Comparison of ENCODE assay signal across 1 cellular context in the genomic region with DNA sequence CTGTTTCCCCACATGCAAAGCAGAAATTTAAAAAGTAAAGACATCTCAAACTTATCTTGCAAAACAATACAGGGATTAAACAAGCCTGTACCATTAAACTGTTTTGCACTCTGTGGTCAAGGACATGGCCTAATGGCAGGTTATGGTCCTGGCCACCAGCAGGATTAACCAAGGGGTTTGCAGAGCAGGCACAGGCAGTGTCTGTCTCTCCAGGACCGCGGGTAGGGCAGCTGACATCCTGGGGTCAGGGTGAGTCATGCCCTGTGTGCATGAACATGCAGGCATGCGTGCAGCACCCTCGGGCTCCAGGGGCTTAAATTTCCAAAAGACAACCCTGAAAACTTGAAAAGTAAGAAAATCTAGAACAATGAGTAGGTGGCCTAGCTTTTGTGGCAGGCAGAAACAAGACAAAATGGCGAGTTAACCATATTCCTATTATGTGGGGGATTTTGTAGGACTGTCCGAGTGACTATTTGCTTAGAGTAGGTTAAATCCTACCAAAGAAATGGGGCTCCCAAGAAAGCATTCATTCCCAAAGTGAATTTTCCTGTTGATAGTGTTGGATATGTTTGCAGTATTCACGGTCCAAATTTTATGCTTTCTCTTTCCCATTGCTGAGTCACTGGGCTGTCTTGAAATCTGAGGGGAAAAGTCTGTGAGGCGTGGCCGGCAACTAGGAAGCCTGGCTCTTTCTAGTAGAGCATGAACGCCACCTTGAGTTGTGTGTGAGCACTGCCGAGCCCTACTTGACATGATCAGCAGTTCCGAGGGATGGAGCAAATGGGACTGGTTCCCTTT.
A peak's percentile ranks its signal among the peaks of the same experiment; 100 is the strongest.
TF ChIP-seq lines count a peak whose summit lies in the region.

No MANE protein-coding gene starts in this region.

TF ChIP-seq in HepG2, 621 proteins besides CTCF, POLR2A, EP300 and RAD21 (continued from another document and continues in another):
- TF ChIP-seq, protein P1, sequence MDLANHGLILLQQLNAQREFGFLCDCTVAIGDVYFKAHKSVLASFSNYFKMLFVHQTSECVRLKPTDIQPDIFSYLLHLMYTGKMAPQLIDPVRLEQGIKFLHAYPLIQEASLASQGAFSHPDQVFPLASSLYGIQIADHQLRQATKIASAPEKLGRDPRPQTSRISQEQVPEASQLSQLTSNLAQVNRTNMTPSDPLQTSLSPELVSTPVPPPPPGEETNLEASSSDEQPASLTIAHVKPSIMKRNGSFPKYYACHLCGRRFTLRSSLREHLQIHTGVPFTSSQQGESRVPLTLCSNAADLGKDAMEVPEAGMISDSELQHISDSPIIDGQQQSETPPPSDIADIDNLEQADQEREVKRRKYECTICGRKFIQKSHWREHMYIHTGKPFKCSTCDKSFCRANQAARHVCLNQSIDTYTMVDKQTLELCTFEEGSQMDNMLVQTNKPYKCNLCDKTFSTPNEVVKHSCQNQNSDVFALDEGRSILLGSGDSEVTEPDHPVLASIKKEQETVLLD (CRISPR knock-in tag; IDR thresholded peaks at IDR 0.05; ENCODE audit: low read depth): no peak
- no peak for TF ChIP-seq ZNF484 (CRISPR knock-in tag; IDR thresholded peaks at IDR 0.05; ENCODE audit: borderline replicate concordance, low read depth)
- no peak for TF ChIP-seq CENPT (CRISPR knock-in tag; IDR thresholded peaks at IDR 0.05; ENCODE audit: low read depth)
- peak; percentile 76; the same call in 1 of the 2 replicates for TF ChIP-seq ETV6 (CRISPR knock-in tag; conservative IDR thresholded peaks at IDR 0.05)
- no peak for TF ChIP-seq HOXA9 (CRISPR knock-in tag; IDR thresholded peaks at IDR 0.05; ENCODE audit: borderline replicate concordance)
- TF ChIP-seq ZNF180 (CRISPR knock-in tag; IDR thresholded peaks at IDR 0.05; ENCODE audit: borderline replicate concordance, low read depth): no peak
- peak; percentile 96 for TF ChIP-seq ZNF747 (CRISPR knock-in tag; IDR thresholded peaks at IDR 0.05; ENCODE audit: borderline replicate concordance)
- TF ChIP-seq, protein P2, sequence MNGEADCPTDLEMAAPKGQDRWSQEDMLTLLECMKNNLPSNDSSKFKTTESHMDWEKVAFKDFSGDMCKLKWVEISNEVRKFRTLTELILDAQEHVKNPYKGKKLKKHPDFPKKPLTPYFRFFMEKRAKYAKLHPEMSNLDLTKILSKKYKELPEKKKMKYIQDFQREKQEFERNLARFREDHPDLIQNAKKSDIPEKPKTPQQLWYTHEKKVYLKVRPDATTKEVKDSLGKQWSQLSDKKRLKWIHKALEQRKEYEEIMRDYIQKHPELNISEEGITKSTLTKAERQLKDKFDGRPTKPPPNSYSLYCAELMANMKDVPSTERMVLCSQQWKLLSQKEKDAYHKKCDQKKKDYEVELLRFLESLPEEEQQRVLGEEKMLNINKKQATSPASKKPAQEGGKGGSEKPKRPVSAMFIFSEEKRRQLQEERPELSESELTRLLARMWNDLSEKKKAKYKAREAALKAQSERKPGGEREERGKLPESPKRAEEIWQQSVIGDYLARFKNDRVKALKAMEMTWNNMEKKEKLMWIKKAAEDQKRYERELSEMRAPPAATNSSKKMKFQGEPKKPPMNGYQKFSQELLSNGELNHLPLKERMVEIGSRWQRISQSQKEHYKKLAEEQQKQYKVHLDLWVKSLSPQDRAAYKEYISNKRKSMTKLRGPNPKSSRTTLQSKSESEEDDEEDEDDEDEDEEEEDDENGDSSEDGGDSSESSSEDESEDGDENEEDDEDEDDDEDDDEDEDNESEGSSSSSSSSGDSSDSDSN (CRISPR knock-in tag; IDR thresholded peaks at IDR 0.05): peak; percentile 100
- peak; percentile 97 for TF ChIP-seq NFE2 (CRISPR knock-in tag; IDR thresholded peaks at IDR 0.05)
- TF ChIP-seq, protein P3, sequence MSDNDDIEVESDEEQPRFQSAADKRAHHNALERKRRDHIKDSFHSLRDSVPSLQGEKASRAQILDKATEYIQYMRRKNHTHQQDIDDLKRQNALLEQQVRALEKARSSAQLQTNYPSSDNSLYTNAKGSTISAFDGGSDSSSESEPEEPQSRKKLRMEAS (IDR thresholded peaks at IDR 0.05): peak; percentile 90
- no peak for TF ChIP-seq ZNF251 (CRISPR knock-in tag; IDR thresholded peaks at IDR 0.05)
- no peak for TF ChIP-seq SIN3A (IDR thresholded peaks at IDR 0.05; ENCODE audit: borderline replicate concordance, low read depth, low read length)
- peak; percentile 61; the same call in 1 of the 2 replicates for TF ChIP-seq ZNF274 (CRISPR knock-in tag; IDR thresholded peaks at IDR 0.05)
- no peak for TF ChIP-seq MTA3 (CRISPR knock-in tag; IDR thresholded peaks at IDR 0.05)
- peak; percentile 75 for TF ChIP-seq ZNF547 (CRISPR knock-in tag; IDR thresholded peaks at IDR 0.05)
- peak; percentile 78; the same call in 1 of the 2 replicates for TF ChIP-seq NR1H2 (CRISPR knock-in tag; IDR thresholded peaks at IDR 0.05; ENCODE audit: borderline replicate concordance, low read depth)
- TF ChIP-seq, protein P4, sequence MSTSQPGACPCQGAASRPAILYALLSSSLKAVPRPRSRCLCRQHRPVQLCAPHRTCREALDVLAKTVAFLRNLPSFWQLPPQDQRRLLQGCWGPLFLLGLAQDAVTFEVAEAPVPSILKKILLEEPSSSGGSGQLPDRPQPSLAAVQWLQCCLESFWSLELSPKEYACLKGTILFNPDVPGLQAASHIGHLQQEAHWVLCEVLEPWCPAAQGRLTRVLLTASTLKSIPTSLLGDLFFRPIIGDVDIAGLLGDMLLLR (CRISPR knock-in tag; IDR thresholded peaks at IDR 0.05): no peak; the same call in 1 of the 2 replicates
- no peak for TF ChIP-seq SP140L (CRISPR knock-in tag; IDR thresholded peaks at IDR 0.05; ENCODE audit: borderline replicate concordance)
- peak; percentile 81 to 95 for TF ChIP-seq NR2F1 (CRISPR knock-in tag; IDR thresholded peaks at IDR 0.05)
- TF ChIP-seq, protein P5, sequence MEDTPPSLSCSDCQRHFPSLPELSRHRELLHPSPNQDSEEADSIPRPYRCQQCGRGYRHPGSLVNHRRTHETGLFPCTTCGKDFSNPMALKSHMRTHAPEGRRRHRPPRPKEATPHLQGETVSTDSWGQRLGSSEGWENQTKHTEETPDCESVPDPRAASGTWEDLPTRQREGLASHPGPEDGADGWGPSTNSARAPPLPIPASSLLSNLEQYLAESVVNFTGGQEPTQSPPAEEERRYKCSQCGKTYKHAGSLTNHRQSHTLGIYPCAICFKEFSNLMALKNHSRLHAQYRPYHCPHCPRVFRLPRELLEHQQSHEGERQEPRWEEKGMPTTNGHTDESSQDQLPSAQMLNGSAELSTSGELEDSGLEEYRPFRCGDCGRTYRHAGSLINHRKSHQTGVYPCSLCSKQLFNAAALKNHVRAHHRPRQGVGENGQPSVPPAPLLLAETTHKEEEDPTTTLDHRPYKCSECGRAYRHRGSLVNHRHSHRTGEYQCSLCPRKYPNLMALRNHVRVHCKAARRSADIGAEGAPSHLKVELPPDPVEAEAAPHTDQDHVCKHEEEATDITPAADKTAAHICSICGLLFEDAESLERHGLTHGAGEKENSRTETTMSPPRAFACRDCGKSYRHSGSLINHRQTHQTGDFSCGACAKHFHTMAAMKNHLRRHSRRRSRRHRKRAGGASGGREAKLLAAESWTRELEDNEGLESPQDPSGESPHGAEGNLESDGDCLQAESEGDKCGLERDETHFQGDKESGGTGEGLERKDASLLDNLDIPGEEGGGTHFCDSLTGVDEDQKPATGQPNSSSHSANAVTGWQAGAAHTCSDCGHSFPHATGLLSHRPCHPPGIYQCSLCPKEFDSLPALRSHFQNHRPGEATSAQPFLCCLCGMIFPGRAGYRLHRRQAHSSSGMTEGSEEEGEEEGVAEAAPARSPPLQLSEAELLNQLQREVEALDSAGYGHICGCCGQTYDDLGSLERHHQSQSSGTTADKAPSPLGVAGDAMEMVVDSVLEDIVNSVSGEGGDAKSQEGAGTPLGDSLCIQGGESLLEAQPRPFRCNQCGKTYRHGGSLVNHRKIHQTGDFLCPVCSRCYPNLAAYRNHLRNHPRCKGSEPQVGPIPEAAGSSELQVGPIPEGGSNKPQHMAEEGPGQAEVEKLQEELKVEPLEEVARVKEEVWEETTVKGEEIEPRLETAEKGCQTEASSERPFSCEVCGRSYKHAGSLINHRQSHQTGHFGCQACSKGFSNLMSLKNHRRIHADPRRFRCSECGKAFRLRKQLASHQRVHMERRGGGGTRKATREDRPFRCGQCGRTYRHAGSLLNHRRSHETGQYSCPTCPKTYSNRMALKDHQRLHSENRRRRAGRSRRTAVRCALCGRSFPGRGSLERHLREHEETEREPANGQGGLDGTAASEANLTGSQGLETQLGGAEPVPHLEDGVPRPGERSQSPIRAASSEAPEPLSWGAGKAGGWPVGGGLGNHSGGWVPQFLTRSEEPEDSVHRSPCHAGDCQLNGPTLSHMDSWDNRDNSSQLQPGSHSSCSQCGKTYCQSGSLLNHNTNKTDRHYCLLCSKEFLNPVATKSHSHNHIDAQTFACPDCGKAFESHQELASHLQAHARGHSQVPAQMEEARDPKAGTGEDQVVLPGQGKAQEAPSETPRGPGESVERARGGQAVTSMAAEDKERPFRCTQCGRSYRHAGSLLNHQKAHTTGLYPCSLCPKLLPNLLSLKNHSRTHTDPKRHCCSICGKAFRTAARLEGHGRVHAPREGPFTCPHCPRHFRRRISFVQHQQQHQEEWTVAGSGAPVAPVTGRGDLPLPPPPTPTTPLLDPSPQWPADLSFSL (CRISPR knock-in tag; IDR thresholded peaks at IDR 0.05): peak; percentile 57; the same call in 1 of the 2 replicates
- TF ChIP-seq ZNF605 (CRISPR knock-in tag; IDR thresholded peaks at IDR 0.05): peak; percentile 88
- peak; percentile 99 for TF ChIP-seq PITX1 (CRISPR knock-in tag; IDR thresholded peaks at IDR 0.05)
- no peak for TF ChIP-seq ZNF256 (CRISPR knock-in tag; conservative IDR thresholded peaks at IDR 0.05)
- TF ChIP-seq, protein P6, sequence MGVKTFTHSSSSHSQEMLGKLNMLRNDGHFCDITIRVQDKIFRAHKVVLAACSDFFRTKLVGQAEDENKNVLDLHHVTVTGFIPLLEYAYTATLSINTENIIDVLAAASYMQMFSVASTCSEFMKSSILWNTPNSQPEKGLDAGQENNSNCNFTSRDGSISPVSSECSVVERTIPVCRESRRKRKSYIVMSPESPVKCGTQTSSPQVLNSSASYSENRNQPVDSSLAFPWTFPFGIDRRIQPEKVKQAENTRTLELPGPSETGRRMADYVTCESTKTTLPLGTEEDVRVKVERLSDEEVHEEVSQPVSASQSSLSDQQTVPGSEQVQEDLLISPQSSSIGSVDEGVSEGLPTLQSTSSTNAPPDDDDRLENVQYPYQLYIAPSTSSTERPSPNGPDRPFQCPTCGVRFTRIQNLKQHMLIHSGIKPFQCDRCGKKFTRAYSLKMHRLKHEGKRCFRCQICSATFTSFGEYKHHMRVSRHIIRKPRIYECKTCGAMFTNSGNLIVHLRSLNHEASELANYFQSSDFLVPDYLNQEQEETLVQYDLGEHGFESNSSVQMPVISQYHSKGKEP (CRISPR knock-in tag; IDR thresholded peaks at IDR 0.05): 0 out of 2 replicates have a peak, but pooled peaks have one; percentile 75
- peak; percentile 58; the same call in 1 of the 2 replicates for TF ChIP-seq THYN1 (CRISPR knock-in tag; IDR thresholded peaks at IDR 0.05; ENCODE audit: borderline replicate concordance, low read depth)
- TF ChIP-seq, protein P7, sequence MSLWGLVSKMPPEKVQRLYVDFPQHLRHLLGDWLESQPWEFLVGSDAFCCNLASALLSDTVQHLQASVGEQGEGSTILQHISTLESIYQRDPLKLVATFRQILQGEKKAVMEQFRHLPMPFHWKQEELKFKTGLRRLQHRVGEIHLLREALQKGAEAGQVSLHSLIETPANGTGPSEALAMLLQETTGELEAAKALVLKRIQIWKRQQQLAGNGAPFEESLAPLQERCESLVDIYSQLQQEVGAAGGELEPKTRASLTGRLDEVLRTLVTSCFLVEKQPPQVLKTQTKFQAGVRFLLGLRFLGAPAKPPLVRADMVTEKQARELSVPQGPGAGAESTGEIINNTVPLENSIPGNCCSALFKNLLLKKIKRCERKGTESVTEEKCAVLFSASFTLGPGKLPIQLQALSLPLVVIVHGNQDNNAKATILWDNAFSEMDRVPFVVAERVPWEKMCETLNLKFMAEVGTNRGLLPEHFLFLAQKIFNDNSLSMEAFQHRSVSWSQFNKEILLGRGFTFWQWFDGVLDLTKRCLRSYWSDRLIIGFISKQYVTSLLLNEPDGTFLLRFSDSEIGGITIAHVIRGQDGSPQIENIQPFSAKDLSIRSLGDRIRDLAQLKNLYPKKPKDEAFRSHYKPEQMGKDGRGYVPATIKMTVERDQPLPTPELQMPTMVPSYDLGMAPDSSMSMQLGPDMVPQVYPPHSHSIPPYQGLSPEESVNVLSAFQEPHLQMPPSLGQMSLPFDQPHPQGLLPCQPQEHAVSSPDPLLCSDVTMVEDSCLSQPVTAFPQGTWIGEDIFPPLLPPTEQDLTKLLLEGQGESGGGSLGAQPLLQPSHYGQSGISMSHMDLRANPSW (CRISPR knock-in tag; IDR thresholded peaks at IDR 0.05; ENCODE audit: borderline replicate concordance): peak; percentile 96
- 0 out of 2 replicates have a peak, but pooled peaks have one; percentile 58 for TF ChIP-seq KAT7 (CRISPR knock-in tag; IDR thresholded peaks at IDR 0.05; ENCODE audit: borderline replicate concordance)
- peak; percentile 82 for TF ChIP-seq ZNF792 (CRISPR knock-in tag; IDR thresholded peaks at IDR 0.05)
- TF ChIP-seq, protein P8, sequence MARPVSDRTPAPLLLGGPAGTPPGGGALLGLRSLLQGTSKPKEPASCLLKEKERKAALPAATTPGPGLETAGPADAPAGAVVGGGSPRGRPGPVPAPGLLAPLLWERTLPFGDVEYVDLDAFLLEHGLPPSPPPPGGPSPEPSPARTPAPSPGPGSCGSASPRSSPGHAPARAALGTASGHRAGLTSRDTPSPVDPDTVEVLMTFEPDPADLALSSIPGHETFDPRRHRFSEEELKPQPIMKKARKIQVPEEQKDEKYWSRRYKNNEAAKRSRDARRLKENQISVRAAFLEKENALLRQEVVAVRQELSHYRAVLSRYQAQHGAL (CRISPR knock-in tag; IDR thresholded peaks at IDR 0.05; ENCODE audit: not compliant biosample characterization): peak; percentile 18
- 0 out of 2 replicates have a peak, but pooled peaks have one; percentile 50 for TF ChIP-seq FOXC1 (CRISPR knock-in tag; IDR thresholded peaks at IDR 0.05; ENCODE audit: borderline replicate concordance)
- peak; percentile 88 for TF ChIP-seq MED1 (CRISPR knock-in tag; IDR thresholded peaks at IDR 0.05)
- peak; percentile 72 for TF ChIP-seq POLR2G (IDR thresholded peaks at IDR 0.05; ENCODE audit: low read depth, low read length)
- TF ChIP-seq FOXA3 (CRISPR knock-in tag; IDR thresholded peaks at IDR 0.05): peak; percentile 43; the same call in 1 of the 2 replicates
- peak; percentile 80 for TF ChIP-seq ZNF501 (CRISPR knock-in tag; IDR thresholded peaks at IDR 0.05)
- TF ChIP-seq, protein P9, sequence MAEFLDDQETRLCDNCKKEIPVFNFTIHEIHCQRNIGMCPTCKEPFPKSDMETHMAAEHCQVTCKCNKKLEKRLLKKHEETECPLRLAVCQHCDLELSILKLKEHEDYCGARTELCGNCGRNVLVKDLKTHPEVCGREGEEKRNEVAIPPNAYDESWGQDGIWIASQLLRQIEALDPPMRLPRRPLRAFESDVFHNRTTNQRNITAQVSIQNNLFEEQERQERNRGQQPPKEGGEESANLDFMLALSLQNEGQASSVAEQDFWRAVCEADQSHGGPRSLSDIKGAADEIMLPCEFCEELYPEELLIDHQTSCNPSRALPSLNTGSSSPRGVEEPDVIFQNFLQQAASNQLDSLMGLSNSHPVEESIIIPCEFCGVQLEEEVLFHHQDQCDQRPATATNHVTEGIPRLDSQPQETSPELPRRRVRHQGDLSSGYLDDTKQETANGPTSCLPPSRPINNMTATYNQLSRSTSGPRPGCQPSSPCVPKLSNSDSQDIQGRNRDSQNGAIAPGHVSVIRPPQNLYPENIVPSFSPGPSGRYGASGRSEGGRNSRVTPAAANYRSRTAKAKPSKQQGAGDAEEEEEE (CRISPR knock-in tag; IDR thresholded peaks at IDR 0.05; ENCODE audit: borderline replicate concordance): peak; percentile 61; the same call in 1 of the 2 replicates
- TF ChIP-seq ZNF468 (CRISPR knock-in tag; IDR thresholded peaks at IDR 0.05): no peak
- TF ChIP-seq ZNF678 (CRISPR knock-in tag; IDR thresholded peaks at IDR 0.05): 0 out of 2 replicates have a peak, but pooled peaks have one; percentile 70
- TF ChIP-seq ZFP36 (IDR thresholded peaks at IDR 0.05; ENCODE audit: borderline replicate concordance, low read depth, low read length, partially characterized antibody): no peak
- TF ChIP-seq ZNF34 (CRISPR knock-in tag; IDR thresholded peaks at IDR 0.05; ENCODE audit: borderline replicate concordance): peak; percentile 56; the same call in 1 of the 2 replicates
